8 cellular contexts compared by ENCODE assay signal in the genomic region with DNA sequence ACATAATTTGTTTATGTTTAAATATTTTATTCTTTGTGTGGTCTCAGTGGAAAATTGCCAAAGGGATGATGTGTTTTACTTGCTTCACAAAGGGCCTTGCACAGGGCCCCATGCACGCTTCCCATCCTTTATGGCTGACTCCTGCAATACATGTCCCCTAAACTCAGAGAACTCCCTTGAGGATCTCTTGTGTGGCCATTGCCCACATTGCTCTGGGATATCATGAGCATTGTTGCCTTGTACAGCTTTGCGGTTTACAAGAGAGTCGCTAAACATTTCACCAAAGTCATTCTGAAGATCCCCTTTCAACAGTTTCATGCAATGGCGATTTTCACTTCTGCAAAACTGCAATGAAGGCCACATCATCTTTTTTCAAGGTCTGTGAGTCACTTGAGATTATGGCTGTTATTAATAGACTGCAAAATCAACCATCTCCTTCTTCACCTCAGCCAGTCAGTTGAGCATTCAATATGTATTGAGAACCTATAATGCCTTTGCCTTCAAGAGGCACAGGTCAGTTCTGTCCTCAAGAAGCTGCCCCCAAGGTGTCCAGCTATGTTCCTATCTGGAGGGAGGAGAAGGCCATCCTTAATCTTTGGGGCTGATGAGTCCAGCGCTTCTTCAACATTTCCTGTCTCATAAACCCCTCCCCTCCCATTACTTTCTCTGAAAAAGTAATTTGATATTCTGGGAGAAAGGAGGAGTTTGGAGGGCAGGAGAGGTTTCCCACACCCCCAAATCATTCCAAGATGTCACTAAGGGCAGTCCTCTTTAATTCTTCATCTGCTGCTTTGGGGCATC.
DNase-seq lines count a peak whose midpoint lies in the region; ATAC-seq, FAIRE-seq and TF ChIP-seq lines count a peak whose summit lies in the region.

No MANE protein-coding gene starts in this region.

- TF ChIP-seq EP300 in HepG2 (IDR thresholded peaks at IDR 0.05; ENCODE audit: low read depth in 2 of 2, low read length in 2 of 2) (no peak), HepG2 (CRISPR knock-in tag; IDR thresholded peaks at IDR 0.05; ENCODE audit: borderline replicate concordance) (no peak)

- H3K27ac ChIP-seq in liver (ENCODE audit: low read depth in 1 of 2, low read length in 2 of 2) (no peak overlapping the region), HepG2 (ENCODE audit: extremely low read length, insufficient read depth, low read length) (no peak overlapping the region), upper lobe of right lung (no peak overlapping the region), WERI-Rb-1 (no peak overlapping the region)

- WGBS in liver, result 85% methylated on average over 5 of the region's 5 CpGs
- 39% methylated on average over 5 of the region's 5 CpGs for WGBS in HepG2 (ENCODE audit: low lambda C conversion rate)

- no peak for FAIRE-seq in HepG2 (lab: Jason Lieb, UNC)

- no peaks in the 10 kb centered on the region for H3K36me3 ChIP-seq in liver (ENCODE audit: control insufficient read depth in 4 of 4, insufficient read depth in 3 of 4, low read depth in 1 of 4, low read length in 3 of 4)
- H3K36me3 ChIP-seq in HepG2 (replicated peaks in 1 of 2; ENCODE audit: control insufficient read depth in 1 of 2, insufficient read depth in 2 of 2, low read length in 2 of 2), result no peaks in the 10 kb centered on the region
- no peaks in the 10 kb centered on the region for H3K36me3 ChIP-seq in upper lobe of right lung
- no peaks in the 10 kb centered on the region for H3K36me3 ChIP-seq in WERI-Rb-1

- DNase-seq in HepG2 (ENCODE audit: low spot score) (no peak), NAMALWA (ENCODE audit: low spot score) (peak; percentile 87), upper lobe of right lung (no peak), WERI-Rb-1 (no peak), G401 (ENCODE audit: low spot score) (no peak), NCI-H1105 treated with DMSO at 0.1 percent for 48 hours (lab: John Stamatoyannopoulos, UW) (no peak)

- no peak overlapping the region for H3K4me2 ChIP-seq in HepG2 (ENCODE audit: low read depth, low read length)

- POLR2A ChIA-PET in HepG2 (lab: Yijun Ruan, JAX), result no interaction called here

- intact Hi-C loops in HepG2 (cut with micrococcal nuclease; ENCODE audit: unreplicated experiment) (no loop called here), upper lobe of right lung (cut with DNase I) (no loop called here)

- no TSS peak for BruUV-seq in HepG2 (replicated peaks; lab: Mats Ljungman, UMichigan)

- H4K20me1 ChIP-seq in HepG2 (ENCODE audit: insufficient read depth, low read length), result no peaks in the 10 kb centered on the region

- CTCF ChIA-PET in HepG2 (lab: Yijun Ruan, JAX; ENCODE audit: low intra/inter-chr PET ratio, low total read pairs), result no interaction called here

- no peak for TF ChIP-seq CTCF in liver (IDR thresholded peaks at IDR 0.05; ENCODE audit: low read depth, low read length, missing input control)
- TF ChIP-seq CTCF in HepG2 (CRISPR knock-in tag; IDR thresholded peaks at IDR 0.05), result no peak
- TF ChIP-seq CTCF in upper lobe of right lung (IDR thresholded peaks at IDR 0.05), result no peak
- TF ChIP-seq CTCF in WERI-Rb-1 (IDR thresholded peaks at IDR 0.05; ENCODE audit: low read depth, low read length), result no peak

- TF ChIP-seq RAD21 in liver (IDR thresholded peaks at IDR 0.05) (no peak), HepG2 (CRISPR knock-in tag; IDR thresholded peaks at IDR 0.05) (no peak)

- in situ Hi-C loops in HepG2 (cut with HindIII; ENCODE audit: extremely low pct_ligation_motif_present, low pct_unique_long_range_greater_than_20kb) (no loop called here), G401 (cut with HindIII; ENCODE audit: low sequenced_read_pairs) (no loop called here)

- H3K4me3 ChIP-seq in liver (ENCODE audit: low read depth in 1 of 3, low read length in 3 of 3), result no peak overlapping the region
- no peak overlapping the region for H3K4me3 ChIP-seq in HepG2 (replicated peaks in 1 of 3; ENCODE audit: insufficient read depth in 1 of 3, low read depth in 2 of 3, low read length in 3 of 3)
- no peak overlapping the region for H3K4me3 ChIP-seq in upper lobe of right lung
- H3K4me3 ChIP-seq in WERI-Rb-1 (ENCODE audit: low read depth, low read length), result no peak overlapping the region

- ATAC-seq in HepG2 (no peak), HG02870 (IDR thresholded peaks at IDR 0.05; ENCODE audit: unreplicated experiment) (peak; percentile 96), upper lobe of right lung (peak; percentile 93)

- no peak overlapping the region for H2AFZ ChIP-seq in HepG2 (ENCODE audit: low read length)

- H3K9ac ChIP-seq in liver (ENCODE audit: low read depth in 1 of 2, low read length in 2 of 2) (no peak overlapping the region), HepG2 (ENCODE audit: insufficient read depth, low read depth, low read length) (no peak overlapping the region)

- TF ChIP-seq POLR2A in HepG2 (IDR thresholded peaks at IDR 0.05; ENCODE audit: insufficient read depth in 1 of 2, low read depth in 2 of 2, low read length in 2 of 2), result no peak

- H3K4me1 ChIP-seq in liver (ENCODE audit: control insufficient read depth in 4 of 4, insufficient read depth in 4 of 4, low read length in 3 of 4) (no peaks in the 10 kb centered on the region), HepG2 (ENCODE audit: insufficient read depth, low read length) (no peaks in the 10 kb centered on the region), upper lobe of right lung (no peaks in the 10 kb centered on the region)

- no peaks in the 10 kb centered on the region for H3K79me2 ChIP-seq in HepG2 (ENCODE audit: insufficient read depth, low read length)

- H3K27me3 ChIP-seq in liver (ENCODE audit: control insufficient read depth in 4 of 4, insufficient read depth in 4 of 4, low read length in 3 of 4) (no peaks in the 10 kb centered on the region), HepG2 (ENCODE audit: control insufficient read depth in 1 of 2, insufficient read depth in 2 of 2, low read length in 2 of 2) (no peaks in the 10 kb centered on the region; a peak in 1 of 5 replicates), upper lobe of right lung (no peaks in the 10 kb centered on the region), WERI-Rb-1 (ENCODE audit: insufficient read depth, low read depth, severe bottlenecking) (no peaks in the 10 kb centered on the region)

- H3K9me3 ChIP-seq in liver (ENCODE audit: control insufficient read depth in 4 of 4, low read length in 3 of 4) (no peaks in the 10 kb centered on the region), HepG2 (ENCODE audit: low read length) (no peaks in the 10 kb centered on the region), upper lobe of right lung (no peaks in the 10 kb centered on the region), WERI-Rb-1 (ENCODE audit: severe bottlenecking) (peaks cover 4% of the 10 kb centered on the region)

TF ChIP-seq in liver, 16 proteins besides CTCF, POLR2A, EP300 and RAD21:
- TF ChIP-seq HNF4G (IDR thresholded peaks at IDR 0.05) (no peak), NR2F2 (IDR thresholded peaks at IDR 0.05) (no peak), TAF1 (conservative IDR thresholded peaks at IDR 0.05) (no peak), EGR1 (IDR thresholded peaks at IDR 0.05; ENCODE audit: low read depth in 2 of 2) (no peak), GABPA (IDR thresholded peaks at IDR 0.05 in 1 of 2, conservative IDR thresholded peaks at IDR 0.05 in 1 of 2) (no peak), RXRA (IDR thresholded peaks at IDR 0.05) (no peak), YY1 (IDR thresholded peaks at IDR 0.05) (peak; percentile 36)

TF ChIP-seq in HepG2, 621 proteins besides CTCF, POLR2A, EP300 and RAD21:
- TF ChIP-seq ZNF263 (CRISPR knock-in tag; IDR thresholded peaks at IDR 0.05) (no peak), ZBTB1 (CRISPR knock-in tag; IDR thresholded peaks at IDR 0.05; ENCODE audit: borderline replicate concordance) (no peak), BHLHE40 (IDR thresholded peaks at IDR 0.05; ENCODE audit: low read length) (no peak), FOXP1 (IDR thresholded peaks at IDR 0.05) (no peak), FOXP1 (CRISPR knock-in tag; IDR thresholded peaks at IDR 0.05) (no peak), ZMYM4 (CRISPR knock-in tag; IDR thresholded peaks at IDR 0.05) (no peak), TEAD3 (CRISPR knock-in tag; optimal IDR thresholded peaks at IDR 0.05; ENCODE audit: borderline replicate concordance) (no peak), HCFC1 (IDR thresholded peaks at IDR 0.05; ENCODE audit: low read depth, low read length) (no peak), ZNF343 (CRISPR knock-in tag; IDR thresholded peaks at IDR 0.05) (no peak), ZC3H4 (CRISPR knock-in tag; IDR thresholded peaks at IDR 0.05; ENCODE audit: borderline replicate concordance) (no peak), STAG1 (CRISPR knock-in tag; IDR thresholded peaks at IDR 0.05) (no peak), ZNF615 (CRISPR knock-in tag; IDR thresholded peaks at IDR 0.05; ENCODE audit: borderline replicate concordance) (no peak), ZBTB7A (CRISPR knock-in tag; IDR thresholded peaks at IDR 0.05) (no peak), FOXA3 (CRISPR knock-in tag; IDR thresholded peaks at IDR 0.05) (no peak)
- TF ChIP-seq, protein P1, sequence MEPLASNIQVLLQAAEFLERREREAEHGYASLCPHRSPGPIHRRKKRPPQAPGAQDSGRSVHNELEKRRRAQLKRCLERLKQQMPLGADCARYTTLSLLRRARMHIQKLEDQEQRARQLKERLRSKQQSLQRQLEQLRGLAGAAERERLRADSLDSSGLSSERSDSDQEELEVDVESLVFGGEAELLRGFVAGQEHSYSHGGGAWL (CRISPR knock-in tag; IDR thresholded peaks at IDR 0.05), result no peak
- TF ChIP-seq, protein P2, sequence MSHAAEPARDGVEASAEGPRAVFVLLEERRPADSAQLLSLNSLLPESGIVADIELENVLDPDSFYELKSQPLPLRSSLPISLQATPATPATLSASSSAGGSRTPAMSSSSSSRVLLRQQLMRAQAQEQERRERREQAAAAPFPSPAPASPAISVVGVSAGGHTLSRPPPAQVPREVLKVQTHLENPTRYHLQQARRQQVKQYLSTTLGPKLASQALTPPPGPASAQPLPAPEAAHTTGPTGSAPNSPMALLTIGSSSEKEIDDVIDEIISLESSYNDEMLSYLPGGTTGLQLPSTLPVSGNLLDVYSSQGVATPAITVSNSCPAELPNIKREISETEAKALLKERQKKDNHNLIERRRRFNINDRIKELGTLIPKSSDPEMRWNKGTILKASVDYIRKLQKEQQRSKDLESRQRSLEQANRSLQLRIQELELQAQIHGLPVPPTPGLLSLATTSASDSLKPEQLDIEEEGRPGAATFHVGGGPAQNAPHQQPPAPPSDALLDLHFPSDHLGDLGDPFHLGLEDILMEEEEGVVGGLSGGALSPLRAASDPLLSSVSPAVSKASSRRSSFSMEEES (CRISPR knock-in tag; IDR thresholded peaks at IDR 0.05), result no peak
